1 cellular context compared by ENCODE assay signal in genomic region chr19:2416321-2417097, GRCh38.
A peak's percentile ranks its signal among the peaks of the same experiment; 100 is the strongest.
TF ChIP-seq lines count a peak whose summit lies in the region.

No MANE protein-coding gene starts in this region.

TF ChIP-seq in HepG2, 621 proteins besides CTCF, POLR2A, EP300 and RAD21 (continued from another document and continues in another):
- no peak; the same call in 1 of the 2 replicates for TF ChIP-seq CAMTA2 (CRISPR knock-in tag; IDR thresholded peaks at IDR 0.05; ENCODE audit: borderline replicate concordance)
- TF ChIP-seq GATAD2A (CRISPR knock-in tag; IDR thresholded peaks at IDR 0.05): peak; percentile 86
- TF ChIP-seq, protein P1, sequence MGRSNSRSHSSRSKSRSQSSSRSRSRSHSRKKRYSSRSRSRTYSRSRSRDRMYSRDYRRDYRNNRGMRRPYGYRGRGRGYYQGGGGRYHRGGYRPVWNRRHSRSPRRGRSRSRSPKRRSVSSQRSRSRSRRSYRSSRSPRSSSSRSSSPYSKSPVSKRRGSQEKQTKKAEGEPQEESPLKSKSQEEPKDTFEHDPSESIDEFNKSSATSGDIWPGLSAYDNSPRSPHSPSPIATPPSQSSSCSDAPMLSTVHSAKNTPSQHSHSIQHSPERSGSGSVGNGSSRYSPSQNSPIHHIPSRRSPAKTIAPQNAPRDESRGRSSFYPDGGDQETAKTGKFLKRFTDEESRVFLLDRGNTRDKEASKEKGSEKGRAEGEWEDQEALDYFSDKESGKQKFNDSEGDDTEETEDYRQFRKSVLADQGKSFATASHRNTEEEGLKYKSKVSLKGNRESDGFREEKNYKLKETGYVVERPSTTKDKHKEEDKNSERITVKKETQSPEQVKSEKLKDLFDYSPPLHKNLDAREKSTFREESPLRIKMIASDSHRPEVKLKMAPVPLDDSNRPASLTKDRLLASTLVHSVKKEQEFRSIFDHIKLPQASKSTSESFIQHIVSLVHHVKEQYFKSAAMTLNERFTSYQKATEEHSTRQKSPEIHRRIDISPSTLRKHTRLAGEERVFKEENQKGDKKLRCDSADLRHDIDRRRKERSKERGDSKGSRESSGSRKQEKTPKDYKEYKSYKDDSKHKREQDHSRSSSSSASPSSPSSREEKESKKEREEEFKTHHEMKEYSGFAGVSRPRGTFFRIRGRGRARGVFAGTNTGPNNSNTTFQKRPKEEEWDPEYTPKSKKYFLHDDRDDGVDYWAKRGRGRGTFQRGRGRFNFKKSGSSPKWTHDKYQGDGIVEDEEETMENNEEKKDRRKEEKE (IDR thresholded peaks at IDR 0.05): no peak
- no peak for TF ChIP-seq XBP1 (CRISPR knock-in tag; IDR thresholded peaks at IDR 0.05)
- no peak for TF ChIP-seq U2AF1 (optimal IDR thresholded peaks at IDR 0.05; ENCODE audit: low read depth, low read length)
- peak; percentile 61; the same call in 1 of the 2 replicates for TF ChIP-seq RFXAP (CRISPR knock-in tag; IDR thresholded peaks at IDR 0.05; ENCODE audit: borderline replicate concordance)
- TF ChIP-seq DNMT3B (CRISPR knock-in tag; conservative IDR thresholded peaks at IDR 0.05): 0 out of 2 replicates have a peak, but pooled peaks have one; percentile 34
- TF ChIP-seq NFATC3 (CRISPR knock-in tag; IDR thresholded peaks at IDR 0.05): no peak
- no peak for TF ChIP-seq ZNF282 (IDR thresholded peaks at IDR 0.05; ENCODE audit: partially characterized antibody)
- no peak; the same call in 1 of the 2 replicates for TF ChIP-seq NRL (CRISPR knock-in tag; IDR thresholded peaks at IDR 0.05; ENCODE audit: borderline replicate concordance)
- TF ChIP-seq, protein P2, sequence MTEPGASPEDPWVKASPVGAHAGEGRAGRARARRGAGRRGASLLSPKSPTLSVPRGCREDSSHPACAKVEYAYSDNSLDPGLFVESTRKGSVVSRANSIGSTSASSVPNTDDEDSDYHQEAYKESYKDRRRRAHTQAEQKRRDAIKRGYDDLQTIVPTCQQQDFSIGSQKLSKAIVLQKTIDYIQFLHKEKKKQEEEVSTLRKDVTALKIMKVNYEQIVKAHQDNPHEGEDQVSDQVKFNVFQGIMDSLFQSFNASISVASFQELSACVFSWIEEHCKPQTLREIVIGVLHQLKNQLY (CRISPR knock-in tag; IDR thresholded peaks at IDR 0.05): no peak
- TF ChIP-seq GABPB1 (CRISPR knock-in tag; IDR thresholded peaks at IDR 0.05): peak; percentile 91
- TF ChIP-seq CSRNP1 (CRISPR knock-in tag; IDR thresholded peaks at IDR 0.05): no peak
- TF ChIP-seq NCOA1 (CRISPR knock-in tag; IDR thresholded peaks at IDR 0.05): no peak
- no peak for TF ChIP-seq GTF3A (CRISPR knock-in tag; conservative IDR thresholded peaks at IDR 0.05)
- peak; percentile 93 for TF ChIP-seq MED1 (CRISPR knock-in tag; IDR thresholded peaks at IDR 0.05)
- 0 out of 2 replicates have a peak, but pooled peaks have one; percentile 32 for TF ChIP-seq ZHX2 (IDR thresholded peaks at IDR 0.05; ENCODE audit: low read depth)
- TF ChIP-seq ZHX2 (CRISPR knock-in tag; IDR thresholded peaks at IDR 0.05; ENCODE audit: borderline replicate concordance): no peak
- TF ChIP-seq THYN1 (CRISPR knock-in tag; IDR thresholded peaks at IDR 0.05; ENCODE audit: borderline replicate concordance, low read depth): no peak
- TF ChIP-seq ZNF597 (CRISPR knock-in tag; IDR thresholded peaks at IDR 0.05): no peak
- TF ChIP-seq ZNF563 (CRISPR knock-in tag; IDR thresholded peaks at IDR 0.05): peak; percentile 93
- TF ChIP-seq SOX5 (CRISPR knock-in tag; IDR thresholded peaks at IDR 0.05; ENCODE audit: borderline replicate concordance): peak; percentile 64
- 0 out of 2 replicates have a peak, but pooled peaks have one; percentile 58 for TF ChIP-seq NFKBIZ (CRISPR knock-in tag; IDR thresholded peaks at IDR 0.05)
- no peak for TF ChIP-seq ZNF430 (CRISPR knock-in tag; IDR thresholded peaks at IDR 0.05)
- no peak for TF ChIP-seq ZNF101 (CRISPR knock-in tag; IDR thresholded peaks at IDR 0.05; ENCODE audit: borderline replicate concordance, low read depth)
- peak; percentile 71; the same call in 1 of the 2 replicates for TF ChIP-seq ZSCAN9 (CRISPR knock-in tag; IDR thresholded peaks at IDR 0.05; ENCODE audit: borderline replicate concordance)
- no peak for TF ChIP-seq CBX1 (IDR thresholded peaks at IDR 0.05; ENCODE audit: low read depth)
- no peak for TF ChIP-seq ZFP36L2 (CRISPR knock-in tag; IDR thresholded peaks at IDR 0.05)
- no peak for TF ChIP-seq ZNF207 (IDR thresholded peaks at IDR 0.05; ENCODE audit: borderline replicate concordance)
- peak; percentile 52; the same call in 1 of the 2 replicates for TF ChIP-seq BRD4 (CRISPR knock-in tag; IDR thresholded peaks at IDR 0.05)
- TF ChIP-seq ZNF333 (CRISPR knock-in tag; IDR thresholded peaks at IDR 0.05; ENCODE audit: borderline replicate concordance): no peak
- peak; percentile 75; the same call in 1 of the 2 replicates for TF ChIP-seq ZNF441 (CRISPR knock-in tag; IDR thresholded peaks at IDR 0.05; ENCODE audit: borderline replicate concordance)
- TF ChIP-seq EED (CRISPR knock-in tag; IDR thresholded peaks at IDR 0.05): no peak
- peak; percentile 98 for TF ChIP-seq PHF21A (CRISPR knock-in tag; IDR thresholded peaks at IDR 0.05)
- TF ChIP-seq ZSCAN31 (CRISPR knock-in tag; IDR thresholded peaks at IDR 0.05; ENCODE audit: low read depth): peak; percentile 12; the same call in 1 of the 2 replicates
- TF ChIP-seq ZNF383 (CRISPR knock-in tag; IDR thresholded peaks at IDR 0.05; ENCODE audit: borderline replicate concordance): no peak
- TF ChIP-seq NCOR1 (IDR thresholded peaks at IDR 0.05; ENCODE audit: borderline replicate concordance, low read length): peak; percentile 56; the same call in 1 of the 2 replicates
- TF ChIP-seq ZNF138 (CRISPR knock-in tag; IDR thresholded peaks at IDR 0.05; ENCODE audit: low read depth): no peak
- TF ChIP-seq DR1 (CRISPR knock-in tag; IDR thresholded peaks at IDR 0.05): peak; percentile 77
- peak; percentile 84; the same call in 1 of the 2 replicates for TF ChIP-seq ZSCAN21 (CRISPR knock-in tag; IDR thresholded peaks at IDR 0.05; ENCODE audit: borderline replicate concordance)
- TF ChIP-seq ELF3 (CRISPR knock-in tag; IDR thresholded peaks at IDR 0.05): peak; percentile 91
- TF ChIP-seq ZNF143 (CRISPR knock-in tag; IDR thresholded peaks at IDR 0.05): no peak
- TF ChIP-seq, protein P3, sequence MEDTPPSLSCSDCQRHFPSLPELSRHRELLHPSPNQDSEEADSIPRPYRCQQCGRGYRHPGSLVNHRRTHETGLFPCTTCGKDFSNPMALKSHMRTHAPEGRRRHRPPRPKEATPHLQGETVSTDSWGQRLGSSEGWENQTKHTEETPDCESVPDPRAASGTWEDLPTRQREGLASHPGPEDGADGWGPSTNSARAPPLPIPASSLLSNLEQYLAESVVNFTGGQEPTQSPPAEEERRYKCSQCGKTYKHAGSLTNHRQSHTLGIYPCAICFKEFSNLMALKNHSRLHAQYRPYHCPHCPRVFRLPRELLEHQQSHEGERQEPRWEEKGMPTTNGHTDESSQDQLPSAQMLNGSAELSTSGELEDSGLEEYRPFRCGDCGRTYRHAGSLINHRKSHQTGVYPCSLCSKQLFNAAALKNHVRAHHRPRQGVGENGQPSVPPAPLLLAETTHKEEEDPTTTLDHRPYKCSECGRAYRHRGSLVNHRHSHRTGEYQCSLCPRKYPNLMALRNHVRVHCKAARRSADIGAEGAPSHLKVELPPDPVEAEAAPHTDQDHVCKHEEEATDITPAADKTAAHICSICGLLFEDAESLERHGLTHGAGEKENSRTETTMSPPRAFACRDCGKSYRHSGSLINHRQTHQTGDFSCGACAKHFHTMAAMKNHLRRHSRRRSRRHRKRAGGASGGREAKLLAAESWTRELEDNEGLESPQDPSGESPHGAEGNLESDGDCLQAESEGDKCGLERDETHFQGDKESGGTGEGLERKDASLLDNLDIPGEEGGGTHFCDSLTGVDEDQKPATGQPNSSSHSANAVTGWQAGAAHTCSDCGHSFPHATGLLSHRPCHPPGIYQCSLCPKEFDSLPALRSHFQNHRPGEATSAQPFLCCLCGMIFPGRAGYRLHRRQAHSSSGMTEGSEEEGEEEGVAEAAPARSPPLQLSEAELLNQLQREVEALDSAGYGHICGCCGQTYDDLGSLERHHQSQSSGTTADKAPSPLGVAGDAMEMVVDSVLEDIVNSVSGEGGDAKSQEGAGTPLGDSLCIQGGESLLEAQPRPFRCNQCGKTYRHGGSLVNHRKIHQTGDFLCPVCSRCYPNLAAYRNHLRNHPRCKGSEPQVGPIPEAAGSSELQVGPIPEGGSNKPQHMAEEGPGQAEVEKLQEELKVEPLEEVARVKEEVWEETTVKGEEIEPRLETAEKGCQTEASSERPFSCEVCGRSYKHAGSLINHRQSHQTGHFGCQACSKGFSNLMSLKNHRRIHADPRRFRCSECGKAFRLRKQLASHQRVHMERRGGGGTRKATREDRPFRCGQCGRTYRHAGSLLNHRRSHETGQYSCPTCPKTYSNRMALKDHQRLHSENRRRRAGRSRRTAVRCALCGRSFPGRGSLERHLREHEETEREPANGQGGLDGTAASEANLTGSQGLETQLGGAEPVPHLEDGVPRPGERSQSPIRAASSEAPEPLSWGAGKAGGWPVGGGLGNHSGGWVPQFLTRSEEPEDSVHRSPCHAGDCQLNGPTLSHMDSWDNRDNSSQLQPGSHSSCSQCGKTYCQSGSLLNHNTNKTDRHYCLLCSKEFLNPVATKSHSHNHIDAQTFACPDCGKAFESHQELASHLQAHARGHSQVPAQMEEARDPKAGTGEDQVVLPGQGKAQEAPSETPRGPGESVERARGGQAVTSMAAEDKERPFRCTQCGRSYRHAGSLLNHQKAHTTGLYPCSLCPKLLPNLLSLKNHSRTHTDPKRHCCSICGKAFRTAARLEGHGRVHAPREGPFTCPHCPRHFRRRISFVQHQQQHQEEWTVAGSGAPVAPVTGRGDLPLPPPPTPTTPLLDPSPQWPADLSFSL (CRISPR knock-in tag; IDR thresholded peaks at IDR 0.05): no peak
- TF ChIP-seq, protein P4, sequence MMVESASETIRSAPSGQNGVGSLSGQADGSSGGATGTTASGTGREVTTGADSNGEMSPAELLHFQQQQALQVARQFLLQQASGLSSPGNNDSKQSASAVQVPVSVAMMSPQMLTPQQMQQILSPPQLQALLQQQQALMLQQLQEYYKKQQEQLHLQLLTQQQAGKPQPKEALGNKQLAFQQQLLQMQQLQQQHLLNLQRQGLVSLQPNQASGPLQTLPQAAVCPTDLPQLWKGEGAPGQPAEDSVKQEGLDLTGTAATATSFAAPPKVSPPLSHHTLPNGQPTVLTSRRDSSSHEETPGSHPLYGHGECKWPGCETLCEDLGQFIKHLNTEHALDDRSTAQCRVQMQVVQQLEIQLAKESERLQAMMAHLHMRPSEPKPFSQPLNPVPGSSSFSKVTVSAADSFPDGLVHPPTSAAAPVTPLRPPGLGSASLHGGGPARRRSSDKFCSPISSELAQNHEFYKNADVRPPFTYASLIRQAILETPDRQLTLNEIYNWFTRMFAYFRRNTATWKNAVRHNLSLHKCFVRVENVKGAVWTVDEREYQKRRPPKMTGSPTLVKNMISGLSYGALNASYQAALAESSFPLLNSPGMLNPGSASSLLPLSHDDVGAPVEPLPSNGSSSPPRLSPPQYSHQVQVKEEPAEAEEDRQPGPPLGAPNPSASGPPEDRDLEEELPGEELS (CRISPR knock-in tag; IDR thresholded peaks at IDR 0.05): 0 out of 2 replicates have a peak, but pooled peaks have one; percentile 46
- TF ChIP-seq RNF2 (conservative IDR thresholded peaks at IDR 0.05; ENCODE audit: low read depth): 0 out of 2 replicates have a peak, but pooled peaks have one; percentile 31
